1 cellular context compared by ENCODE assay signal in the genomic region with DNA sequence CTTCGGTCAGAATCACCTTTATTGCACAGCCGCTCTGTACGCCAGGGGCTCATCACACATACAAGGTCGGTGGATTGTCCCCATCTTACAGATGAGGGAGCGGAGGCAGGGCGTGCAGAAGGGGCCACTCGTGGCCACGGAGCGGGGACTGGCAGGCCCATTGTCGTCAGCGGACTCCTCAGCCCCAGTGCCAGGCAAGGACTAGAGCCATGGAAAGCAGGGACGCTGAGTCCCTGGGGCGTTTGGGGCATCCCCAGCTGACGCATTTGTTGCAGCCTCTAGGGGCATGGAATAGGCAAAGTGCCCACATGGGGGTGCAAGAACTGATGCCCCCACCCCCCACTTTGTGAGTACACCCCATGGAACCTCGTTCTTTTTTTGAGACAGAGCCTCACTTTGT.
TF ChIP-seq lines count a peak whose summit lies in the region.

No MANE protein-coding gene starts in this region.

TF ChIP-seq in GM23338, 12 proteins besides CTCF, POLR2A, EP300 and RAD21 (continued from another document):
- TF ChIP-seq, protein P1, sequence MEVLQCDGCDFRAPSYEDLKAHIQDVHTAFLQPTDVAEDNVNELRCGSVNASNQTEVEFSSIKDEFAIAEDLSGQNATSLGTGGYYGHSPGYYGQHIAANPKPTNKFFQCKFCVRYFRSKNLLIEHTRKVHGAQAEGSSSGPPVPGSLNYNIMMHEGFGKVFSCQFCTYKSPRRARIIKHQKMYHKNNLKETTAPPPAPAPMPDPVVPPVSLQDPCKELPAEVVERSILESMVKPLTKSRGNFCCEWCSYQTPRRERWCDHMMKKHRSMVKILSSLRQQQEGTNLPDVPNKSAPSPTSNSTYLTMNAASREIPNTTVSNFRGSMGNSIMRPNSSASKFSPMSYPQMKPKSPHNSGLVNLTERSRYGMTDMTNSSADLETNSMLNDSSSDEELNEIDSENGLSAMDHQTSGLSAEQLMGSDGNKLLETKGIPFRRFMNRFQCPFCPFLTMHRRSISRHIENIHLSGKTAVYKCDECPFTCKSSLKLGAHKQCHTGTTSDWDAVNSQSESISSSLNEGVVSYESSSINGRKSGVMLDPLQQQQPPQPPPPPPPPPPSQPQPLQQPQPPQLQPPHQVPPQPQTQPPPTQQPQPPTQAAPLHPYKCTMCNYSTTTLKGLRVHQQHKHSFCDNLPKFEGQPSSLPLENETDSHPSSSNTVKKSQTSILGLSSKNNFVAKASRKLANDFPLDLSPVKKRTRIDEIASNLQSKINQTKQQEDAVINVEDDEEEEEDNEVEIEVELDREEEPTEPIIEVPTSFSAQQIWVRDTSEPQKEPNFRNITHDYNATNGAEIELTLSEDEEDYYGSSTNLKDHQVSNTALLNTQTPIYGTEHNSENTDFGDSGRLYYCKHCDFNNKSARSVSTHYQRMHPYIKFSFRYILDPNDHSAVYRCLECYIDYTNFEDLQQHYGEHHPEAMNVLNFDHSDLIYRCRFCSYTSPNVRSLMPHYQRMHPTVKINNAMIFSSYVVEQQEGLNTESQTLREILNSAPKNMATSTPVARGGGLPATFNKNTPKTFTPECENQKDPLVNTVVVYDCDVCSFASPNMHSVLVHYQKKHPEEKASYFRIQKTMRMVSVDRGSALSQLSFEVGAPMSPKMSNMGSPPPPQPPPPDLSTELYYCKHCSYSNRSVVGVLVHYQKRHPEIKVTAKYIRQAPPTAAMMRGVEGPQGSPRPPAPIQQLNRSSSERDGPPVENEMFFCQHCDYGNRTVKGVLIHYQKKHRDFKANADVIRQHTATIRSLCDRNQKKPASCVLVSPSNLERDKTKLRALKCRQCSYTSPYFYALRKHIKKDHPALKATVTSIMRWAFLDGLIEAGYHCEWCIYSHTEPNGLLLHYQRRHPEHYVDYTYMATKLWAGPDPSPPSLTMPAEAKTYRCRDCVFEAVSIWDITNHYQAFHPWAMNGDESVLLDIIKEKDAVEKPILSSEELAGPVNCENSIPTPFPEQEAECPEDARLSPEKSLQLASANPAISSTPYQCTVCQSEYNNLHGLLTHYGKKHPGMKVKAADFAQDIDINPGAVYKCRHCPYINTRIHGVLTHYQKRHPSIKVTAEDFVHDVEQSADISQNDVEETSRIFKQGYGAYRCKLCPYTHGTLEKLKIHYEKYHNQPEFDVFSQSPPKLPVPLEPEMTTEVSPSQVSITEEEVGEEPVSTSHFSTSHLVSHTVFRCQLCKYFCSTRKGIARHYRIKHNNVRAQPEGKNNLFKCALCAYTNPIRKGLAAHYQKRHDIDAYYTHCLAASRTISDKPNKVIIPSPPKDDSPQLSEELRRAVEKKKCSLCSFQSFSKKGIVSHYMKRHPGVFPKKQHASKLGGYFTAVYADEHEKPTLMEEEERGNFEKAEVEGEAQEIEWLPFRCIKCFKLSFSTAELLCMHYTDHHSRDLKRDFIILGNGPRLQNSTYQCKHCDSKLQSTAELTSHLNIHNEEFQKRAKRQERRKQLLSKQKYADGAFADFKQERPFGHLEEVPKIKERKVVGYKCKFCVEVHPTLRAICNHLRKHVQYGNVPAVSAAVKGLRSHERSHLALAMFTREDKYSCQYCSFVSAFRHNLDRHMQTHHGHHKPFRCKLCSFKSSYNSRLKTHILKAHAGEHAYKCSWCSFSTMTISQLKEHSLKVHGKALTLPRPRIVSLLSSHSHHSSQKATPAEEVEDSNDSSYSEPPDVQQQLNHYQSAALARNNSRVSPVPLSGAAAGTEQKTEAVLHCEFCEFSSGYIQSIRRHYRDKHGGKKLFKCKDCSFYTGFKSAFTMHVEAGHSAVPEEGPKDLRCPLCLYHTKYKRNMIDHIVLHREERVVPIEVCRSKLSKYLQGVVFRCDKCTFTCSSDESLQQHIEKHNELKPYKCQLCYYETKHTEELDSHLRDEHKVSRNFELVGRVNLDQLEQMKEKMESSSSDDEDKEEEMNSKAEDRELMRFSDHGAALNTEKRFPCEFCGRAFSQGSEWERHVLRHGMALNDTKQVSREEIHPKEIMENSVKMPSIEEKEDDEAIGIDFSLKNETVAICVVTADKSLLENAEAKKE (CRISPR knock-in tag; IDR thresholded peaks at IDR 0.05), result no peak
- TF ChIP-seq CREB1 (CRISPR knock-in tag; IDR thresholded peaks at IDR 0.05; ENCODE audit: low read depth), result no peak
- TF ChIP-seq, protein P2, sequence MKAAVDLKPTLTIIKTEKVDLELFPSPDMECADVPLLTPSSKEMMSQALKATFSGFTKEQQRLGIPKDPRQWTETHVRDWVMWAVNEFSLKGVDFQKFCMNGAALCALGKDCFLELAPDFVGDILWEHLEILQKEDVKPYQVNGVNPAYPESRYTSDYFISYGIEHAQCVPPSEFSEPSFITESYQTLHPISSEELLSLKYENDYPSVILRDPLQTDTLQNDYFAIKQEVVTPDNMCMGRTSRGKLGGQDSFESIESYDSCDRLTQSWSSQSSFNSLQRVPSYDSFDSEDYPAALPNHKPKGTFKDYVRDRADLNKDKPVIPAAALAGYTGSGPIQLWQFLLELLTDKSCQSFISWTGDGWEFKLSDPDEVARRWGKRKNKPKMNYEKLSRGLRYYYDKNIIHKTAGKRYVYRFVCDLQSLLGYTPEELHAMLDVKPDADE (IDR thresholded peaks at IDR 0.05), result no peak
